In the genomic region with DNA sequence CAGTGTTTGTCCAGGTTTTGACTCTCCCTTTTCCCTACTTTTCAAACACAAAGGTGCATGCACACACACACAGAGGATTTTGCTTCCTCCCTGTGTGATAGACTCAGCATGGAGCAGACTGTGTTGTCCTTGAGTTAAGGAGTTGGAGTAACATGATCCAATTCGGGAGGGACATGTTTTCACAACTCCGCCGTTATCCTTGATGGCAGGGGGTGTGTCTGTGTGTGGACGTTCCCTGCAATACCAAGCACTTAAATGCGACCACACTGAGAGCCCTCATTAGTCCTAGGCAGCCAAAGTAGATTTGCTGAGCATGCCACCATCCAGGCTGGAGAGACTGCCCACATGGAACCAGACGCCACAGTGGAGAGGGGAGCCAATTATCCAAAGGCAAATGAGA, we compare ENCODE assay signal across 1 cellular context.
TF ChIP-seq lines count a peak whose summit lies in the region.

No MANE protein-coding gene starts in this region.

TF ChIP-seq in IMR-90, 13 proteins besides CTCF, POLR2A, EP300 and RAD21 (continued from another document):
- no peak for TF ChIP-seq CEBPB (IDR thresholded peaks at IDR 0.05; ENCODE audit: low read depth, low read length)
- no peak for TF ChIP-seq SMC3 (IDR thresholded peaks at IDR 0.05; ENCODE audit: low read depth, low read length)
- TF ChIP-seq RFX5 (IDR thresholded peaks at IDR 0.05; ENCODE audit: low read depth, low read length): no peak
- no peak for TF ChIP-seq MAZ (IDR thresholded peaks at IDR 0.05; ENCODE audit: borderline replicate concordance, low read depth, low read length)
- TF ChIP-seq MAFK (IDR thresholded peaks at IDR 0.05; ENCODE audit: low read depth, low read length): no peak
- TF ChIP-seq, protein P1, sequence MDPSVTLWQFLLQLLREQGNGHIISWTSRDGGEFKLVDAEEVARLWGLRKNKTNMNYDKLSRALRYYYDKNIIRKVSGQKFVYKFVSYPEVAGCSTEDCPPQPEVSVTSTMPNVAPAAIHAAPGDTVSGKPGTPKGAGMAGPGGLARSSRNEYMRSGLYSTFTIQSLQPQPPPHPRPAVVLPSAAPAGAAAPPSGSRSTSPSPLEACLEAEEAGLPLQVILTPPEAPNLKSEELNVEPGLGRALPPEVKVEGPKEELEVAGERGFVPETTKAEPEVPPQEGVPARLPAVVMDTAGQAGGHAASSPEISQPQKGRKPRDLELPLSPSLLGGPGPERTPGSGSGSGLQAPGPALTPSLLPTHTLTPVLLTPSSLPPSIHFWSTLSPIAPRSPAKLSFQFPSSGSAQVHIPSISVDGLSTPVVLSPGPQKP (IDR thresholded peaks at IDR 0.05; ENCODE audit: borderline replicate concordance, low read depth, low read length): no peak
- no peak for TF ChIP-seq MXI1 (IDR thresholded peaks at IDR 0.05; ENCODE audit: borderline replicate concordance, low read depth, low read length)
- TF ChIP-seq CHD1 (IDR thresholded peaks at IDR 0.05; ENCODE audit: low read depth, low read length): no peak
- TF ChIP-seq, protein P2, sequence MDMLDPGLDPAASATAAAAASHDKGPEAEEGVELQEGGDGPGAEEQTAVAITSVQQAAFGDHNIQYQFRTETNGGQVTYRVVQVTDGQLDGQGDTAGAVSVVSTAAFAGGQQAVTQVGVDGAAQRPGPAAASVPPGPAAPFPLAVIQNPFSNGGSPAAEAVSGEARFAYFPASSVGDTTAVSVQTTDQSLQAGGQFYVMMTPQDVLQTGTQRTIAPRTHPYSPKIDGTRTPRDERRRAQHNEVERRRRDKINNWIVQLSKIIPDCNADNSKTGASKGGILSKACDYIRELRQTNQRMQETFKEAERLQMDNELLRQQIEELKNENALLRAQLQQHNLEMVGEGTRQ (IDR thresholded peaks at IDR 0.05; ENCODE audit: low read depth, low read length): no peak
